22 cellular contexts compared by ENCODE assay signal in genomic region chr19:34669305-34669704, GRCh38. TPM values are rescaled to one million over a fixed set of nuclear protein-coding genes. Genes with fewer than 3 reads are reported as not detected.
DNase-seq lines count a peak whose midpoint lies in the region; ATAC-seq, FAIRE-seq and TF ChIP-seq lines count a peak whose summit lies in the region.
"Had no signal": no experiment of that assay in that cellular context is flagged by ENCODE, and none has a peak within 500 bp of the region (broad histone marks: within the 10 kb centered on the region; RNA-seq: fewer than 3 reads in every experiment).

No MANE protein-coding gene starts in this region.

- peak in 3 of 7 experiments; percentile 15 to 27 (median 20) for TF ChIP-seq CTCF in body of pancreas (IDR thresholded peaks at IDR 0.05)
- peak in 1 of 4 donors; percentile 20 for TF ChIP-seq CTCF in pancreas (IDR thresholded peaks at IDR 0.05)

- H3K27ac ChIP-seq in body of pancreas (peak overlapping the region in 3 of 4 donors; percentile 26 to 46 (median 42)), pancreas (no peak overlapping the region)

- WGBS in body of pancreas, 2 donors: 20% methylated on average over 5 to 6 of the region's 7 CpGs
- 16 to 22% methylated on average over 7 of the region's 7 CpGs for WGBS in pancreas, 2 donors

- no peak for TF ChIP-seq POLR2A in body of pancreas (IDR thresholded peaks at IDR 0.05)
- no peak for TF ChIP-seq POLR2A in H54 (IDR thresholded peaks at IDR 0.05; ENCODE audit: low read depth, low read length)

- H3K4me1 ChIP-seq in body of pancreas (peaks cover 32% of the 10 kb centered on the region), pancreas (peaks cover 0 to 3% (median 0%) of the 10 kb centered on the region in 3 donors)

- FAIRE-seq in pancreas (lab: Jason Lieb, UNC): no peak
- FAIRE-seq in H54 (lab: Jason Lieb, UNC): no peak
- FAIRE-seq: GM12891, H1, RCC 7860 had no signal

- H3K27me3 ChIP-seq in body of pancreas (no peaks in the 10 kb centered on the region), pancreas (no peaks in the 10 kb centered on the region)

- no peak overlapping the region for H3K4me3 ChIP-seq in body of pancreas
- H3K4me3 ChIP-seq in pancreas: no peak overlapping the region

- H3K9me3 ChIP-seq in body of pancreas (no peaks in the 10 kb centered on the region), pancreas (no peaks in the 10 kb centered on the region)
- H3K9me3 ChIP-seq: SK-N-SH had no signal

- DNase-seq in NCI-H2196 (lab: John Stamatoyannopoulos, UW; ENCODE audit: unreplicated experiment): peak; percentile 8
- no peak for DNase-seq in NCI-H2196 treated with DMSO at 0.1 percent for 48 hours (lab: John Stamatoyannopoulos, UW; ENCODE audit: unreplicated experiment)
- DNase-seq in NCI-H446 treated with DMSO at 0.1 percent for 48 hours (lab: John Stamatoyannopoulos, UW): peak; percentile 5
- DNase-seq in body of pancreas: peak; percentile 48 to 86 (median 76)
- peak in 4 of 6 donors; percentile 57 to 89 (median 73) for DNase-seq in pancreas
- DNase-seq in pons (ENCODE audit: low spot score): no peak
- DNase-seq in H54 (ENCODE audit: insufficient read length, low spot score): no peak
- DNase-seq: 8988T; CD4-positive, alpha-beta memory T cell; IMR-90; NCI-H1048; NCI-H1436; NCI-H2081 treated with DMSO at 0.1 percent for 48 hours; NCI-H524 treated with DMSO at 0.1 percent for 48 hours; SK-N-SH had no signal

- intact Hi-C loops in body of pancreas (cut with DNase I) (no loop called here), pancreas (cut with DNase I) (no loop called here)

- no peaks in the 10 kb centered on the region for H3K36me3 ChIP-seq in body of pancreas (replicated peaks in 1 of 2; ENCODE audit: insufficient read depth in 1 of 2, low read depth in 2 of 2)
- no peaks in the 10 kb centered on the region for H3K36me3 ChIP-seq in pancreas

- ATAC-seq in body of pancreas (peak; percentile 88), pancreas (peak; percentile 78 to 93 (median 90)), GM21526 (IDR thresholded peaks at IDR 0.05; ENCODE audit: low FRiP score, unreplicated experiment) (no peak)

RNA-seq across cellular contexts. Expression of gene SCGB2B2, which starts 7.7 kb away (rescaled TPM):
- 1 to 10 TPM in 1 of 2 donors, under 1 TPM in 1; 0.52 to 4.3 TPM for total RNA-seq in body of pancreas
- 1 to 10 TPM in 2 of 6 donors, under 1 TPM in 4; 0.46 to 2.1 (median 0.92) TPM for total RNA-seq in pancreas
- polyA plus RNA-seq in pancreas: under 1 TPM; 0.42 to 0.75 TPM
- total RNA-seq: H1, HT-29, IMR-90, MCF 10A had no signal
- polyA plus RNA-seq: BJ; CD4-positive, alpha-beta memory T cell; IMR-90 had no signal

RNA-seq across cellular contexts. Expression of gene ZNF302, which starts 8.2 kb away (rescaled TPM):
- total RNA-seq in body of pancreas: 10 to 100 TPM; 16.6 to 49.1 TPM
- 10 to 100 TPM; 12.2 to 21.6 (median 13.7) TPM for total RNA-seq in pancreas
- 10 to 100 TPM; 19.1 to 26.6 TPM for polyA plus RNA-seq in pancreas

Comparison
In these comparisons a context has a peak if more than half of its experiments do, and no peak if none do; other contexts are left out.
1. DNase-seq: peak in NCI-H2196 (single experiment), NCI-H446 treated with DMSO at 0.1 percent for 48 hours (single experiment), body of pancreas (4 of 4) and pancreas (4 of 6); none in NCI-H2196 treated with DMSO at 0.1 percent for 48 hours (single experiment), pons (single experiment) and H54 (single experiment).
2. H3K27ac ChIP-seq: peak in body of pancreas (3 of 4); none in pancreas (0 of 4).